ENCODE assay signal across 9 cellular contexts in the genomic region with DNA sequence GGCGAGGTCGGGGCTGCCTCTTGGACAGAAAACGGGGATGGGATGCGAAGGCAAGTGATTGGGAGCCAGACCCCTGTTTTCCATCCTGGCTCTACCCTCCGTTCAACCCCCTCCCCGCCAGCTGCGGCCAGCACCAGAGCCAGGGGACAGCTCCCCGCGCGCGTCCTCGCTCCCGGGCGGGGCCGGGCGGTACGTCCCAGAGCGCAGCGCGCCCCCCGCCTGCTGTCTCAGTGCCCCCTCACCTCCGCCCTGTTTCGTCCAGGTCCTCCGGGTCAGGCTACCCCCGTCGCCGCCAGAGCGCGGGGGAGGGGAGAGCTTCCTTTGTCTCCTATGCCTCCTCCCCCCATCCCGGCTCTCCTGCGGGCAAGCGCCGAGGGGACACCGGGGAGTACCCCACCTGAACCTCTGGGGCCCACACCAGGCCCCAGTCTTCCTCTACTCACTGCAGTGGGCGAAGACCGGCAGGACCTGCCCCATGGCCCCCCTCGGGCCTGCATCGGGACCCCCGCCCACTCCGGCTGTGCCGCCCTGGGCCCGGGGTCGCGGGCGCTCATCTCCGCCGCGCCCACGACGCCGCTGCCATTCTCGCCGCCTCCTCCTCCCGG. TPM values are rescaled to one million over a fixed set of nuclear protein-coding genes. Genes with fewer than 3 reads are reported as not detected.
DNase-seq lines count a peak whose midpoint lies in the region; ATAC-seq, FAIRE-seq and TF ChIP-seq lines count a peak whose summit lies in the region.
"Had no signal": no experiment of that assay in that cellular context is flagged by ENCODE, and none has a peak within 500 bp of the region (broad histone marks: within the 10 kb centered on the region; RNA-seq: fewer than 3 reads in every experiment).

No MANE protein-coding gene starts in this region.

- in situ Hi-C loops in GM13976 (cut with MboI; ENCODE audit: low sequenced_read_pairs, unreplicated experiment), result no loop called here

- H3K27me3 ChIP-seq in endothelial cell of umbilical vein (ENCODE audit: control insufficient read depth in 2 of 2, insufficient read depth in 2 of 2, low read length in 2 of 2), result peaks cover 8 to 16% of the 10 kb centered on the region in 2 experiments
- H3K27me3 ChIP-seq in muscle layer of duodenum (ENCODE audit: low read depth, low read length), result peaks cover 15% of the 10 kb centered on the region
- H3K27me3 ChIP-seq in uterus, result peaks cover 0 to 4% of the 10 kb centered on the region in 2 donors

- dilution Hi-C loops in endothelial cell of umbilical vein (cut with MboI; ENCODE audit: extremely low pct_ligation_motif_present, low sequenced_read_pairs), result no loop called here

- H3K9me1 ChIP-seq in endothelial cell of umbilical vein (replicated peaks; ENCODE audit: control insufficient read depth, extremely low read depth, insufficient read depth, low read length), result no peaks in the 10 kb centered on the region

- peak overlapping the region; percentile 78 for H3K4me2 ChIP-seq in endothelial cell of umbilical vein (ENCODE audit: insufficient read depth, low read length)

- no peak for TF ChIP-seq CTCF in GM13976 (IDR thresholded peaks at IDR 0.05; ENCODE audit: borderline replicate concordance, control extremely low read depth, extremely low read depth, insufficient read depth, missing control alignments)
- no peak for TF ChIP-seq CTCF in endothelial cell of umbilical vein (IDR thresholded peaks at IDR 0.05; ENCODE audit: extremely low read depth in 1 of 2, insufficient read depth in 1 of 2, low read depth in 1 of 2, low read length in 2 of 2)
- TF ChIP-seq CTCF in uterus (IDR thresholded peaks at IDR 0.05), result no peak

- no peak overlapping the region for H3K9ac ChIP-seq in endothelial cell of umbilical vein (replicated peaks; ENCODE audit: extremely low read depth, insufficient read depth, low read length)

- H3K36me3 ChIP-seq in endothelial cell of umbilical vein (ENCODE audit: control insufficient read depth in 2 of 2, extremely low read depth in 1 of 2, insufficient read depth in 2 of 2, low read length in 2 of 2) (no peaks in the 10 kb centered on the region), muscle layer of duodenum (ENCODE audit: control insufficient read depth in 1 of 2, insufficient read depth in 2 of 2, low read length in 2 of 2) (no peaks in the 10 kb centered on the region), uterus (no peaks in the 10 kb centered on the region)

- no peaks in the 10 kb centered on the region for H3K79me2 ChIP-seq in endothelial cell of umbilical vein (ENCODE audit: control insufficient read depth, insufficient read depth, low read length)

- no TSS peak for BruUV-seq in endothelial cell of umbilical vein (replicated peaks; lab: Mats Ljungman, UMichigan)

- POLR2A ChIA-PET in endothelial cell of umbilical vein (lab: Charles Lee), result interaction anchor here (0.6 kb wide), 1 partner anchor 65 kb away, joined by 4 read pairs; no protein-coding TSS in a partner anchor

- ATAC-seq in HG03442 (IDR thresholded peaks at IDR 0.05; ENCODE audit: unreplicated experiment), result peak; percentile 5
- peak; percentile 6 to 7 for ATAC-seq in activated CD4-positive, CD25-positive, alpha-beta regulatory T cell treated with anti-CD3 and anti-CD28 coated beads, Interleukin-2, amount 50 U/mL, for 24 hours

- intact Hi-C loops in endothelial cell of umbilical vein (cut with micrococcal nuclease) (no loop called here), uterus (cut with DNase I; ENCODE audit: low total_unique reads) (no loop called here)

- H3K9me3 ChIP-seq in endothelial cell of umbilical vein (replicated peaks; ENCODE audit: control insufficient read depth, insufficient read depth, low read length), result no peaks in the 10 kb centered on the region
- H3K9me3 ChIP-seq in muscle layer of duodenum (ENCODE audit: control insufficient read depth in 1 of 2, low read length in 2 of 2), result no peaks in the 10 kb centered on the region
- no peaks in the 10 kb centered on the region for H3K9me3 ChIP-seq in uterus

- no peak overlapping the region for H3K27ac ChIP-seq in endothelial cell of umbilical vein (ENCODE audit: insufficient read depth, low read depth, low read length)
- no peak overlapping the region for H3K27ac ChIP-seq in muscle layer of duodenum (ENCODE audit: low read length)
- no peak overlapping the region for H3K27ac ChIP-seq in uterus

- TF ChIP-seq POLR2A in endothelial cell of umbilical vein (IDR thresholded peaks at IDR 0.05; ENCODE audit: low read depth, low read length), result no peak
- TF ChIP-seq POLR2A in uterus (IDR thresholded peaks at IDR 0.05), result no peak

- H3K4me1 ChIP-seq in endothelial cell of umbilical vein (ENCODE audit: control insufficient read depth, extremely low read depth, insufficient read depth, low read length) (peaks cover 27% of the 10 kb centered on the region), muscle layer of duodenum (ENCODE audit: control insufficient read depth in 1 of 2, insufficient read depth in 2 of 2, low read length in 2 of 2) (peaks cover 0 to 45% of the 10 kb centered on the region in 2 donors), uterus (peaks cover 0 to 10% of the 10 kb centered on the region in 2 donors)

- H3K4me3 ChIP-seq in endothelial cell of umbilical vein (replicated peaks in 1 of 3; ENCODE audit: insufficient read depth in 1 of 3, low read depth in 1 of 3, low read length in 3 of 3) (peak overlapping the region; percentile 31 to 55 (median 40)), muscle layer of duodenum (ENCODE audit: low read depth in 1 of 2, low read length in 2 of 2) (peak overlapping the region; percentile 30 to 81), uterus (peak overlapping the region; percentile 40 to 45)

- H4K20me1 ChIP-seq in endothelial cell of umbilical vein (replicated peaks; ENCODE audit: control insufficient read depth, extremely low read depth, insufficient read depth, low read length), result no peaks in the 10 kb centered on the region

- DNase-seq in GM13976 (ENCODE audit: low spot score) (peak; percentile 64), endothelial cell of umbilical vein (ENCODE audit: low read depth, low spot score) (peak; percentile 29), uterus (peak; percentile 46 to 47), NCI-H1930 (lab: John Stamatoyannopoulos, UW) (no peak), RCC 7860 (ENCODE audit: low spot score) (no peak)

- peak overlapping the region; percentile 52 for H2AFZ ChIP-seq in endothelial cell of umbilical vein (ENCODE audit: low read depth, low read length)

- FAIRE-seq in endothelial cell of umbilical vein (lab: Jason Lieb, UNC) (peak; percentile 50), RCC 7860 (lab: Jason Lieb, UNC) (no peak)
- FAIRE-seq: TTC549 had no signal

- CTCF ChIA-PET in endothelial cell of umbilical vein (lab: Charles Lee), result interaction anchor here (1.0 to 4.3 kb wide), 7 partner anchors 11 to 146 kb away, joined by 3 to 45 read pairs (median 4); no protein-coding TSS in a partner anchor

TF ChIP-seq in endothelial cell of umbilical vein, 7 proteins besides CTCF, POLR2A, EP300 and RAD21 (continues in another document):
- no peak for TF ChIP-seq MAX (IDR thresholded peaks at IDR 0.05; ENCODE audit: insufficient read depth, insufficient read length)

RNA-seq across cellular contexts. Expression of gene RTN2, which starts 0.4 kb away (rescaled TPM):
- total RNA-seq in endothelial cell of umbilical vein (12.0 and 12.9 TPM in 2 replicates), uterus (1 to 10 TPM in 3 of 4 donors, not detected in 1; 5.9 to 9.0 (median 7.0) TPM)
- polyA plus RNA-seq in endothelial cell of umbilical vein, result 21.0 and 22.5 TPM in 2 replicates
- polyA plus RNA-seq in endothelial cell of umbilical vein (2011; cell fraction: cytosol; rRNA removed), result 10.5 and 13.6 TPM in 2 replicates
- 6.2 and 6.8 TPM in 2 replicates for polyA plus RNA-seq in endothelial cell of umbilical vein (2011; cell fraction: nucleus; rRNA removed)
- 13.1 and 21.4 TPM in 2 replicates for polyA plus RNA-seq in endothelial cell of umbilical vein (2012)
- polyA minus RNA-seq in endothelial cell of umbilical vein, result 6.5 and 11.9 TPM in 2 replicates
- 3.3 TPM for polyA minus RNA-seq in endothelial cell of umbilical vein (2011; cell fraction: cytosol; rRNA and poly(A)+ RNA removed)
- polyA minus RNA-seq in endothelial cell of umbilical vein (2011; cell fraction: nucleus; rRNA and poly(A)+ RNA removed), result 1.8 and 7.0 TPM in 2 replicates

RNA-seq across cellular contexts. Expression of gene PPM1N, which starts 1.8 kb away (rescaled TPM):
- total RNA-seq in endothelial cell of umbilical vein, result 0.40 and 0.81 TPM in 2 replicates
- polyA plus RNA-seq in endothelial cell of umbilical vein, result 0.48 and 0.59 TPM in 2 replicates
- polyA plus RNA-seq in endothelial cell of umbilical vein (2011; cell fraction: cytosol; rRNA removed), result 0.44 and 0.71 TPM in 2 replicates
- 0.43 and 0.50 TPM in 2 replicates for polyA plus RNA-seq in endothelial cell of umbilical vein (2011; cell fraction: nucleus; rRNA removed)
- polyA plus RNA-seq in endothelial cell of umbilical vein (2012), result 2.4 and 2.7 TPM in 2 replicates
- polyA minus RNA-seq in endothelial cell of umbilical vein, result 0.93 TPM in 1 of 2 replicates, not detected in the other
- polyA minus RNA-seq in endothelial cell of umbilical vein (2011; cell fraction: cytosol; rRNA and poly(A)+ RNA removed), result not detected
- polyA minus RNA-seq in endothelial cell of umbilical vein (2011; cell fraction: nucleus; rRNA and poly(A)+ RNA removed), result not detected in 2 replicates
- 10 to 100 TPM in 1 of 4 donors, not detected in 3; 42.5 TPM for total RNA-seq in uterus

RNA-seq across cellular contexts. Expression of gene VASP, which starts 10.8 kb away (rescaled TPM):
- 154 and 186 TPM in 2 replicates for total RNA-seq in endothelial cell of umbilical vein
- 94.3 and 126 TPM in 2 replicates for polyA plus RNA-seq in endothelial cell of umbilical vein
- 64.2 and 67.9 TPM in 2 replicates for polyA plus RNA-seq in endothelial cell of umbilical vein (2011; cell fraction: cytosol; rRNA removed)
- polyA plus RNA-seq in endothelial cell of umbilical vein (2011; cell fraction: nucleus; rRNA removed), result 57.6 and 70.4 TPM in 2 replicates
- polyA plus RNA-seq in endothelial cell of umbilical vein (2012), result 74.7 and 84.2 TPM in 2 replicates
- 65.0 and 69.3 TPM in 2 replicates for polyA minus RNA-seq in endothelial cell of umbilical vein
- polyA minus RNA-seq in endothelial cell of umbilical vein (2011; cell fraction: cytosol; rRNA and poly(A)+ RNA removed), result 43.9 TPM
- 22.8 and 42.8 TPM in 2 replicates for polyA minus RNA-seq in endothelial cell of umbilical vein (2011; cell fraction: nucleus; rRNA and poly(A)+ RNA removed)
- 100 to 1,000 TPM in 1 of 4 donors, 10 to 100 TPM in 3; 21.5 to 157 (median 38.3) TPM for total RNA-seq in uterus

RNA-seq across cellular contexts. Expression of gene FOSB, which starts 28.7 kb away (rescaled TPM):
- total RNA-seq in endothelial cell of umbilical vein (2.0 and 23.0 TPM in 2 replicates), uterus (10 to 100 TPM in 2 of 4 donors, 1 to 10 TPM in 1, not detected in 1; 8.1 to 52.1 (median 28.6) TPM)
- polyA plus RNA-seq in endothelial cell of umbilical vein, result 9.8 and 10.7 TPM in 2 replicates
- polyA plus RNA-seq in endothelial cell of umbilical vein (2011; cell fraction: cytosol; rRNA removed), result 4.8 and 16.0 TPM in 2 replicates
- polyA plus RNA-seq in endothelial cell of umbilical vein (2011; cell fraction: nucleus; rRNA removed), result 128 and 173 TPM in 2 replicates
- polyA plus RNA-seq in endothelial cell of umbilical vein (2012), result 6.2 and 6.4 TPM in 2 replicates
- 21.5 and 27.3 TPM in 2 replicates for polyA minus RNA-seq in endothelial cell of umbilical vein
- 7.1 TPM for polyA minus RNA-seq in endothelial cell of umbilical vein (2011; cell fraction: cytosol; rRNA and poly(A)+ RNA removed)
- 89.3 and 169 TPM in 2 replicates for polyA minus RNA-seq in endothelial cell of umbilical vein (2011; cell fraction: nucleus; rRNA and poly(A)+ RNA removed)

Comparison
In these comparisons a context has a peak if more than half of its experiments do, and no peak if none do; other contexts are left out.
1. DNase-seq: peak in GM13976 (single experiment), endothelial cell of umbilical vein (single experiment) and uterus (2 of 2); none in NCI-H1930 (0 of 2) and RCC 7860 (single experiment).
2. Peak in every context shown above with its lines, with median percentiles within 50 percentile points of each other: H3K4me3 ChIP-seq.